Comparison of ENCODE assay signal across 10 cellular contexts in the genomic region with DNA sequence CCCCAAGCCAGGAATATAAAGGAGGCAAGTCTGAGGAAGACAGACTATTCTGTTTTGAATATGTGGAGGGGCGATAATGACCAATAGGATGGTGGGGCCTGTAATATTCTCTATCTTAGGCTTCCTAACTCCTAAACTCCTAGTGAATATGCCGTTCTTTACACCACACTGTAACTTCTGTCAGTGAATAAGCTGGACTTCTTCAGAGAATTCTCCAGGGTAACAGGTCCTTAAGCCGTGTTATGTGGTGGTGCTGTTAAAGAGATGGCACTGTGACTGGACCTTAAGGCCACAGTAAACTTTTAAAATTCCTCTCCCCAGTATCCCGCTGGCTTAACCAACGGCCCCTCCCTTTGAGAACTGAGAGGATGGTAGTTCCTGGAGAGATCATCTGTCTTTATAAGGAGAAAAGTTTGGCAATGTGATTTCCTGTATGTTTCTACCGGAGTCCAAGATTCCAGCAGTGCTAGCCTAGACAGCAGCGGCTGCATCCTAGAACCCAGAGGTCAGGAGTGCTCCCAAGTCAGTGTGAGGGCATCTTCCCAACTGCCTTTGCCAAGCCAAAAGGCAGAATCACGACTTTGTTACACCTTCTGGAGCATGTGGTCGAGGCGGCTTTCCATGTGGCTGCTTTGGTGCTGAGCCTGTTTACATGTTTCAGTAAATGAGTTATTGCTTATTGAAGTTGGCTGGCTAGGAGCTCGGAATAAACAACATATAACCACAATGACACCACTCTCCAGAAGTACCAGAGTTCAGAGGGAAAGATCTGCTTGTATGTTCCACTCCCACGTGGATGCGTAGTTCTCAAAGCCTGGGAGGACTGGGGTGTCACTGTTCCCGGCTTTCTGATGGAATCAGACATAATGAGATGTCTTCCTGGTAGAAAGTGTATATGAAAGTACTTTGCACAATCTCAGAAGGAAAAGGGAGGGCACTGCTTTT. TPM values are rescaled to one million over a fixed set of nuclear protein-coding genes. Genes with fewer than 3 reads are reported as not detected.
DNase-seq lines count a peak whose midpoint lies in the region; ATAC-seq, FAIRE-seq and TF ChIP-seq lines count a peak whose summit lies in the region.
"Had no signal": no experiment of that assay in that cellular context is flagged by ENCODE, and none has a peak within 500 bp of the region (broad histone marks: within the 10 kb centered on the region; RNA-seq: fewer than 3 reads in every experiment).

No MANE protein-coding gene starts in this region.

- H3K27ac Mint-ChIP-seq in HFFc6 (peak overlapping the region; percentile 89), nephron progenitor cell (peak overlapping the region; percentile 21), GM23338 (no peak overlapping the region)

- H3K4me3 Mint-ChIP-seq in HFFc6: peak overlapping the region; percentile 69
- H3K4me3 Mint-ChIP-seq in nephron progenitor cell: no peak overlapping the region
- H3K4me3 Mint-ChIP-seq in GM23338: no peak overlapping the region

- H3K27ac ChIP-seq in ACC112 (ENCODE audit: low read depth, low read length): peak overlapping the region; percentile 73
- H3K27ac ChIP-seq in GM23338 (ENCODE audit: low read depth): no peak overlapping the region

- peak; percentile 31 for FAIRE-seq in endometrium (lab: Jason Lieb, UNC)

- no peak for TF ChIP-seq CTCF in HFFc6 (IDR thresholded peaks at IDR 0.05)
- TF ChIP-seq CTCF in nephron progenitor cell (IDR thresholded peaks at IDR 0.05): no peak
- no peak for TF ChIP-seq CTCF in GM23338 (conservative IDR thresholded peaks at IDR 0.05; ENCODE audit: low read depth in 2 of 2)

- POLR2A ChIA-PET in HEK293T (lab: Yijun Ruan, JAX): no interaction called here

- H3K79me2 ChIP-seq in ACC112 (ENCODE audit: control insufficient read depth, insufficient read depth, low read length, unreplicated experiment) (no peaks in the 10 kb centered on the region), GM23338 (replicated peaks; ENCODE audit: insufficient read depth) (no peaks in the 10 kb centered on the region)

- CTCF ChIA-PET in HEK293T (lab: Yijun Ruan, JAX): no interaction called here

- H3K4me2 ChIP-seq in GM23338: no peak overlapping the region

- H4K20me1 ChIP-seq in GM23338 (replicated peaks; ENCODE audit: insufficient read depth): no peaks in the 10 kb centered on the region

- H3K4me1 Mint-ChIP-seq in HFFc6 (ENCODE audit: low read depth): peaks cover 43% of the 10 kb centered on the region
- peaks cover 26% of the 10 kb centered on the region for H3K4me1 Mint-ChIP-seq in nephron progenitor cell
- H3K4me1 Mint-ChIP-seq in GM23338: peaks cover 30% of the 10 kb centered on the region

- H3K9me3 Mint-ChIP-seq in HFFc6: no peaks in the 10 kb centered on the region
- no peaks in the 10 kb centered on the region for H3K9me3 Mint-ChIP-seq in nephron progenitor cell
- no peaks in the 10 kb centered on the region; the same call in 2 of the 3 replicates for H3K9me3 Mint-ChIP-seq in GM23338

- H3K36me3 Mint-ChIP-seq in HFFc6 (ENCODE audit: low read depth) (peaks cover 6% of the 10 kb centered on the region; the same call in 1 of the 2 replicates), nephron progenitor cell (ENCODE audit: low read depth) (no peaks in the 10 kb centered on the region), GM23338 (ENCODE audit: low read depth) (no peaks in the 10 kb centered on the region)

- no peaks in the 10 kb centered on the region for H3K36me3 ChIP-seq in ACC112 (ENCODE audit: insufficient read depth, low read length)
- H3K36me3 ChIP-seq in GM23338 (ENCODE audit: insufficient read depth): no peaks in the 10 kb centered on the region

- H3K4me3 ChIP-seq in ACC112 (ENCODE audit: low read depth, low read length): peak overlapping the region; percentile 11; the same call in 1 of the 2 replicates
- no peak overlapping the region for H3K4me3 ChIP-seq in GM23338

- ATAC-seq in GM23338: no peak

- H3K4me1 ChIP-seq in ACC112 (ENCODE audit: control insufficient read depth, insufficient read depth, low read length, unreplicated experiment): peaks cover 41% of the 10 kb centered on the region
- peaks cover 3% of the 10 kb centered on the region; the same call in 1 of the 2 replicates for H3K4me1 ChIP-seq in GM23338 (ENCODE audit: insufficient read depth)

- peak overlapping the region; percentile 58 for H2AFZ ChIP-seq in ACC112 (ENCODE audit: low read length, unreplicated experiment)
- H2AFZ ChIP-seq in GM23338: no peak overlapping the region

- H3K9me2 ChIP-seq in GM23338 (ENCODE audit: insufficient read depth): peaks cover 5% of the 10 kb centered on the region; the same call in 1 of the 2 replicates

- no peaks in the 10 kb centered on the region for H3K27me3 ChIP-seq in ACC112 (ENCODE audit: insufficient read depth, low read length)
- H3K27me3 ChIP-seq in GM23338 (ENCODE audit: insufficient read depth): no peaks in the 10 kb centered on the region

- no peaks in the 10 kb centered on the region for H3F3A ChIP-seq in GM23338 (replicated peaks; ENCODE audit: low read depth)

- DNase-seq in HFFc6 (peak; percentile 72), nephron progenitor cell (no peak), NCI-H146 (lab: John Stamatoyannopoulos, UW) (no peak), hippocampal formation (lab: John Stamatoyannopoulos, UW) (no peak), HEK293T (ENCODE audit: extremely low spot score) (no peak), GM23338 (ENCODE audit: low spot score) (no peak)
- DNase-seq: activated CD4-positive, alpha-beta T cell treated with anti-CD3 and anti-CD28 coated beads for 4 hours; NCI-H187 treated with DMSO at 0.1 percent for 48 hours had no signal

- H3K27me3 Mint-ChIP-seq in HFFc6 (ENCODE audit: insufficient read depth) (peaks cover 2% of the 10 kb centered on the region), nephron progenitor cell (ENCODE audit: low read depth, poor library complexity) (peaks cover 2% of the 10 kb centered on the region), GM23338 (ENCODE audit: insufficient read depth, low read depth, poor library complexity) (peaks cover 16% of the 10 kb centered on the region)

TF ChIP-seq in HEK293T, 16 proteins besides CTCF, POLR2A, EP300 and RAD21:
- TF ChIP-seq ZNF384 (IDR thresholded peaks at IDR 0.05): no peak

TF ChIP-seq in GM23338, 12 proteins besides CTCF, POLR2A, EP300 and RAD21:
- TF ChIP-seq POLR2AphosphoS5 (IDR thresholded peaks at IDR 0.05; ENCODE audit: low read depth) (no peak), REST (IDR thresholded peaks at IDR 0.05; ENCODE audit: unreplicated experiment) (no peak), JUNB (IDR thresholded peaks at IDR 0.05; ENCODE audit: unreplicated experiment) (no peak)

RNA-seq across cellular contexts. Expression of gene TUBD1, which starts 41.0 kb away (rescaled TPM):
- total RNA-seq in HFFc6 (2021; fragmentation: NEBNext Ultra II Directional; extraction: Animal tissue kit (Norgen Biotek cat#: 25700)): 1 to 10 TPM; 2.9 to 4.0 (median 3.3) TPM
- 13.8 and 17.6 TPM in 2 replicates for total RNA-seq in GM23338 (2014; rRNA removed; shearing (Covaris generic))
- 10.1 and 11.6 TPM in 2 replicates for polyA plus RNA-seq in GM23338 (2016; fragmentation: Nextera tagmentation; extraction: Ambion mirVana)

RNA-seq across cellular contexts. Expression of gene RPS6KB1, which starts 41.2 kb away (rescaled TPM):
- 10 to 100 TPM; 25.5 to 30.2 (median 27.9) TPM for total RNA-seq in HFFc6 (2021; fragmentation: NEBNext Ultra II Directional; extraction: Animal tissue kit (Norgen Biotek cat#: 25700))
- 15.1 and 19.5 TPM in 2 replicates for total RNA-seq in GM23338 (2014; rRNA removed; shearing (Covaris generic))
- 20.4 and 21.7 TPM in 2 replicates for polyA plus RNA-seq in GM23338 (2016; fragmentation: Nextera tagmentation; extraction: Ambion mirVana)
